In genomic region chr16:30571444-30572322, GRCh38 we compare ENCODE assay signal across 1 cellular context.
TF ChIP-seq lines count a peak whose summit lies in the region.

TSS of gene ZNF688 (minus strand) at chr16:30571714. CDS start at chr16:30571629, 85 bp downstream.

TF ChIP-seq in HepG2, 621 proteins besides CTCF, POLR2A, EP300 and RAD21 (continued from another document and continues in another):
- no peak for TF ChIP-seq GPBP1L1 (CRISPR knock-in tag; IDR thresholded peaks at IDR 0.05)
- TF ChIP-seq ZNF234 (CRISPR knock-in tag; conservative IDR thresholded peaks at IDR 0.05) = peak; percentile 54; the same call in 1 of the 2 replicates
- TF ChIP-seq ZSCAN20 (CRISPR knock-in tag; IDR thresholded peaks at IDR 0.05; ENCODE audit: borderline replicate concordance) = peak; percentile 67
- no peak for TF ChIP-seq ZNF646 (CRISPR knock-in tag; IDR thresholded peaks at IDR 0.05)
- TF ChIP-seq ZNF354B (CRISPR knock-in tag; IDR thresholded peaks at IDR 0.05) = peak; percentile 78; the same call in 1 of the 2 replicates
- peak; percentile 81 for TF ChIP-seq ZNF574 (CRISPR knock-in tag; IDR thresholded peaks at IDR 0.05)
- TF ChIP-seq ETV5 (CRISPR knock-in tag; IDR thresholded peaks at IDR 0.05; ENCODE audit: borderline replicate concordance) = no peak; the same call in 1 of the 2 replicates
- peak; percentile 98 for TF ChIP-seq NFYB (CRISPR knock-in tag; IDR thresholded peaks at IDR 0.05)
- TF ChIP-seq SETDB1 (CRISPR knock-in tag; IDR thresholded peaks at IDR 0.05; ENCODE audit: borderline replicate concordance) = no peak
- no peak for TF ChIP-seq NCOA5 (CRISPR knock-in tag; IDR thresholded peaks at IDR 0.05)
- TF ChIP-seq SMAD9 (CRISPR knock-in tag; IDR thresholded peaks at IDR 0.05) = no peak; the same call in 1 of the 2 replicates
- TF ChIP-seq SMC3 (IDR thresholded peaks at IDR 0.05; ENCODE audit: low read length) = 0 out of 2 replicates have a peak, but pooled peaks have one; percentile 10
- TF ChIP-seq ZNF777 (CRISPR knock-in tag; IDR thresholded peaks at IDR 0.05) = peak; percentile 59; the same call in 1 of the 2 replicates
- no peak for TF ChIP-seq REXO4 (CRISPR knock-in tag; IDR thresholded peaks at IDR 0.05; ENCODE audit: borderline replicate concordance)
- peak; percentile 83 for TF ChIP-seq FOXK2 (IDR thresholded peaks at IDR 0.05)
- TF ChIP-seq RFXAP (CRISPR knock-in tag; IDR thresholded peaks at IDR 0.05; ENCODE audit: borderline replicate concordance) = no peak; the same call in 1 of the 2 replicates
- TF ChIP-seq ZNF780A (CRISPR knock-in tag; IDR thresholded peaks at IDR 0.05) = no peak
- no peak for TF ChIP-seq ZNF740 (CRISPR knock-in tag; IDR thresholded peaks at IDR 0.05)
- peak; percentile 74; the same call in 1 of the 2 replicates for TF ChIP-seq MXD1 (CRISPR knock-in tag; IDR thresholded peaks at IDR 0.05)
- peak; percentile 100 for TF ChIP-seq TGIF2 (CRISPR knock-in tag; IDR thresholded peaks at IDR 0.05)
- no peak for TF ChIP-seq TFE3 (CRISPR knock-in tag; IDR thresholded peaks at IDR 0.05)
- TF ChIP-seq BRD4 (CRISPR knock-in tag; IDR thresholded peaks at IDR 0.05) = peak; percentile 46
- TF ChIP-seq ZNF570 (CRISPR knock-in tag; IDR thresholded peaks at IDR 0.05; ENCODE audit: borderline replicate concordance) = no peak
- TF ChIP-seq ZNF766 (CRISPR knock-in tag; IDR thresholded peaks at IDR 0.05; ENCODE audit: borderline replicate concordance) = no peak
- peak; percentile 67; the same call in 1 of the 2 replicates for TF ChIP-seq PRDM10 (CRISPR knock-in tag; IDR thresholded peaks at IDR 0.05; ENCODE audit: low read depth)
- no peak for TF ChIP-seq THAP8 (CRISPR knock-in tag; IDR thresholded peaks at IDR 0.05; ENCODE audit: borderline replicate concordance)
- TF ChIP-seq SALL2 (CRISPR knock-in tag; IDR thresholded peaks at IDR 0.05) = peak; percentile 10; the same call in 1 of the 2 replicates
- no peak for TF ChIP-seq ZNF280D (CRISPR knock-in tag; IDR thresholded peaks at IDR 0.05)
- TF ChIP-seq BATF2 (CRISPR knock-in tag; IDR thresholded peaks at IDR 0.05) = no peak; the same call in 1 of the 2 replicates
- peak; percentile 53; the same call in 1 of the 2 replicates for TF ChIP-seq ZNF331 (CRISPR knock-in tag; IDR thresholded peaks at IDR 0.05)
- no peak for TF ChIP-seq MAFG (CRISPR knock-in tag; IDR thresholded peaks at IDR 0.05)
- no peak for TF ChIP-seq GTF2F1 (IDR thresholded peaks at IDR 0.05; ENCODE audit: low read length)
